1 cellular context compared by ENCODE assay signal in genomic region chr5:72226950-72227349, GRCh38.
A peak's percentile ranks its signal among the peaks of the same experiment; 100 is the strongest.
TF ChIP-seq lines count a peak whose summit lies in the region.

No MANE protein-coding gene starts in this region.

TF ChIP-seq in K562, 482 proteins besides CTCF, POLR2A, EP300 and RAD21 (continued from another document):
- TF ChIP-seq TAL1 (IDR thresholded peaks at IDR 0.05) = peak; percentile 76
- no peak for TF ChIP-seq ELK1 (CRISPR knock-in tag; IDR thresholded peaks at IDR 0.05)
- TF ChIP-seq ARID2 (IDR thresholded peaks at IDR 0.05) = no peak
- TF ChIP-seq FOXM1 (IDR thresholded peaks at IDR 0.05; ENCODE audit: low read depth) = no peak
- no peak for TF ChIP-seq FOXM1 (CRISPR knock-in tag; IDR thresholded peaks at IDR 0.05; ENCODE audit: low read depth)
- TF ChIP-seq ZNF224 (CRISPR knock-in tag; IDR thresholded peaks at IDR 0.05) = no peak
- no peak for TF ChIP-seq C11orf30 (IDR thresholded peaks at IDR 0.05; ENCODE audit: low read depth)
- peak; percentile 82 for TF ChIP-seq DPF2 (IDR thresholded peaks at IDR 0.05)
- TF ChIP-seq TCF7 (IDR thresholded peaks at IDR 0.05; ENCODE audit: borderline replicate concordance) = peak; percentile 99
- TF ChIP-seq KAT7 (CRISPR knock-in tag; IDR thresholded peaks at IDR 0.05; ENCODE audit: borderline replicate concordance) = no peak
- TF ChIP-seq DNMT1 (IDR thresholded peaks at IDR 0.05) = no peak
- TF ChIP-seq, protein P1, sequence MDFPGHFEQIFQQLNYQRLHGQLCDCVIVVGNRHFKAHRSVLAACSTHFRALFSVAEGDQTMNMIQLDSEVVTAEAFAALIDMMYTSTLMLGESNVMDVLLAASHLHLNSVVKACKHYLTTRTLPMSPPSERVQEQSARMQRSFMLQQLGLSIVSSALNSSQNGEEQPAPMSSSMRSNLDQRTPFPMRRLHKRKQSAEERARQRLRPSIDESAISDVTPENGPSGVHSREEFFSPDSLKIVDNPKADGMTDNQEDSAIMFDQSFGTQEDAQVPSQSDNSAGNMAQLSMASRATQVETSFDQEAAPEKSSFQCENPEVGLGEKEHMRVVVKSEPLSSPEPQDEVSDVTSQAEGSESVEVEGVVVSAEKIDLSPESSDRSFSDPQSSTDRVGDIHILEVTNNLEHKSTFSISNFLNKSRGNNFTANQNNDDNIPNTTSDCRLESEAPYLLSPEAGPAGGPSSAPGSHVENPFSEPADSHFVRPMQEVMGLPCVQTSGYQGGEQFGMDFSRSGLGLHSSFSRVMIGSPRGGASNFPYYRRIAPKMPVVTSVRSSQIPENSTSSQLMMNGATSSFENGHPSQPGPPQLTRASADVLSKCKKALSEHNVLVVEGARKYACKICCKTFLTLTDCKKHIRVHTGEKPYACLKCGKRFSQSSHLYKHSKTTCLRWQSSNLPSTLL (IDR thresholded peaks at IDR 0.05) = no peak
- peak; percentile 82 for TF ChIP-seq SMARCA4 (IDR thresholded peaks at IDR 0.05)
- TF ChIP-seq GTF2F1 (IDR thresholded peaks at IDR 0.05; ENCODE audit: low read depth, low read length) = no peak
- TF ChIP-seq DMBX1 (CRISPR knock-in tag; IDR thresholded peaks at IDR 0.05; ENCODE audit: borderline replicate concordance) = no peak
- TF ChIP-seq ZBTB17 (CRISPR knock-in tag; IDR thresholded peaks at IDR 0.05) = no peak
- TF ChIP-seq DIDO1 (tag; IDR thresholded peaks at IDR 0.05; ENCODE audit: low read depth) = no peak
- TF ChIP-seq CUX1 (CRISPR knock-in tag; IDR thresholded peaks at IDR 0.05) = no peak
- TF ChIP-seq NR0B1 (IDR thresholded peaks at IDR 0.05; ENCODE audit: partially characterized antibody) = no peak
- TF ChIP-seq NR2F6 (CRISPR knock-in tag; IDR thresholded peaks at IDR 0.05) = no peak
- TF ChIP-seq FOXP1 (CRISPR knock-in tag; IDR thresholded peaks at IDR 0.05) = no peak
- TF ChIP-seq ZBTB43 (CRISPR knock-in tag; IDR thresholded peaks at IDR 0.05) = no peak
- peak; percentile 60; the same call in 1 of the 2 replicates for TF ChIP-seq CBFA2T2 (conservative IDR thresholded peaks at IDR 0.05)
- 0 out of 2 replicates have a peak, but pooled peaks have one; percentile 62 for TF ChIP-seq CBFB (CRISPR knock-in tag; IDR thresholded peaks at IDR 0.05)
TF ChIP-seq in K562: peak in this region for 53.
